In genomic region chr20:31811796-31812728, GRCh38 we compare ENCODE assay signal across 11 cellular contexts. TPM values are rescaled to one million over a fixed set of nuclear protein-coding genes. Genes with fewer than 3 reads are reported as not detected.
DNase-seq lines count a peak whose midpoint lies in the region; ATAC-seq, FAIRE-seq and TF ChIP-seq lines count a peak whose summit lies in the region.
"Had no signal": no experiment of that assay in that cellular context is flagged by ENCODE, and none has a peak within 500 bp of the region (broad histone marks: within the 10 kb centered on the region; RNA-seq: fewer than 3 reads in every experiment).

No MANE protein-coding gene starts in this region.

- H4K20me1 ChIP-seq in K562 (replicated peaks; ENCODE audit: control insufficient read depth, insufficient read depth, low read length): peaks cover 6% of the 10 kb centered on the region

- no peak for TF ChIP-seq POLR2A in K562 (conservative IDR thresholded peaks at IDR 0.05)

- 28% methylated on average over 15 of the region's 15 CpGs for WGBS in K562 (ENCODE audit: insufficient coverage, low coverage, missing lambda C conversion rate)
- WGBS in aorta, 2 donors: 7 to 12% methylated on average over 15 of the region's 15 CpGs

- H3K4me3 Mint-ChIP-seq in activated naive CD4-positive, alpha-beta T cell treated with anti-CD3 and anti-CD28 coated beads, Interleukin-2, amount 10 ng/mL, durations not matched to agents 7 days and 5 days: no peak overlapping the region
- H3K4me3 Mint-ChIP-seq: activated CD8-positive, alpha-beta memory T cell treated with anti-CD3 and anti-CD28 coated beads, Interleukin-2, amount 10 ng/mL, durations not matched to agents 7 days and 5 days; neural progenitor cell had no signal

- H3K4me1 ChIP-seq in K562 (replicated peaks in 1 of 2; ENCODE audit: control insufficient read depth in 2 of 2, insufficient read depth in 2 of 2, low read length in 2 of 2) (peaks cover 8 to 16% of the 10 kb centered on the region in 2 experiments), aorta (ENCODE audit: control insufficient read depth in 1 of 2, insufficient read depth in 2 of 2, low read length in 2 of 2) (peaks cover 4 to 9% of the 10 kb centered on the region in 2 donors), foreskin keratinocyte (no peaks in the 10 kb centered on the region)

- H3K4me3 ChIP-seq in K562 (no peak overlapping the region), aorta (ENCODE audit: low read length in 2 of 2) (no peak overlapping the region)
- H3K4me3 ChIP-seq: neural progenitor cell had no signal

- H3K4me1 Mint-ChIP-seq in activated naive CD4-positive, alpha-beta T cell treated with anti-CD3 and anti-CD28 coated beads, Interleukin-2, amount 10 ng/mL, durations not matched to agents 7 days and 5 days: no peaks in the 10 kb centered on the region

- BruUV-seq in K562 (replicated peaks; lab: Mats Ljungman, UMichigan): no TSS peak

- intact Hi-C loops in K562 (cut with micrococcal nuclease): no loop called here
- intact Hi-C loops in aorta (cut with DNase I): no loop called here

- no peaks in the 10 kb centered on the region for H3K27me3 ChIP-seq in K562 (ENCODE audit: control insufficient read depth in 2 of 2, insufficient read depth in 2 of 2, low read length in 2 of 2)
- no peaks in the 10 kb centered on the region for H3K27me3 ChIP-seq in aorta (ENCODE audit: control insufficient read depth in 1 of 2, insufficient read depth in 2 of 2, low read length in 1 of 2)
- H3K27me3 ChIP-seq in foreskin keratinocyte: no peaks in the 10 kb centered on the region
- H3K27me3 ChIP-seq: neural progenitor cell had no signal

- H3K27ac Mint-ChIP-seq in activated naive CD4-positive, alpha-beta T cell treated with anti-CD3 and anti-CD28 coated beads, Interleukin-2, amount 10 ng/mL, durations not matched to agents 7 days and 5 days: peak overlapping the region; percentile 30
- H3K27ac Mint-ChIP-seq: activated CD8-positive, alpha-beta memory T cell treated with anti-CD3 and anti-CD28 coated beads, Interleukin-2, amount 10 ng/mL, durations not matched to agents 7 days and 5 days; neural progenitor cell had no signal

- peak overlapping the region; percentile 63 for H3K4me2 ChIP-seq in K562 (ENCODE audit: insufficient read depth, low read length)
- H3K4me2 ChIP-seq: neural progenitor cell had no signal

- H3K9me3 Mint-ChIP-seq in activated naive CD4-positive, alpha-beta T cell treated with anti-CD3 and anti-CD28 coated beads, Interleukin-2, amount 10 ng/mL, durations not matched to agents 7 days and 5 days: no peaks in the 10 kb centered on the region
- H3K9me3 Mint-ChIP-seq: neural progenitor cell had no signal

- no peak for DNase-seq in activated naive CD4-positive, alpha-beta T cell treated with anti-CD3 and anti-CD28 coated beads, Interleukin-2, amount 10 ng/mL, durations not matched to agents 7 days and 5 days
- DNase-seq in activated naive CD4-positive, alpha-beta T cell (lab: John Stamatoyannopoulos, UW): no peak
- DNase-seq in K562 (ENCODE audit: extremely low read depth in 1 of 4, low spot score in 3 of 4) (peak in 3 of 4 experiments; percentile 27 to 58 (median 40)), hepatic stellate cell (ENCODE audit: low spot score) (peak; percentile 85), aorta (no peak), NCI-H187 treated with DMSO at 0.1 percent for 48 hours (lab: John Stamatoyannopoulos, UW) (no peak), foreskin keratinocyte (no peak)
- DNase-seq: activated CD8-positive, alpha-beta memory T cell treated with anti-CD3 and anti-CD28 coated beads, Interleukin-2, amount 10 ng/mL, durations not matched to agents 7 days and 5 days had no signal

- POLR2A ChIA-PET in K562 (lab: Yijun Ruan, JAX): interaction anchor here (1.1 kb wide), 1 partner anchor 14 kb away, joined by 4 read pairs; no protein-coding TSS in a partner anchor

- TF ChIP-seq CTCF in K562 (IDR thresholded peaks at IDR 0.05 in 2 of 3, conservative IDR thresholded peaks at IDR 0.05 in 1 of 3; ENCODE audit: insufficient read depth in 2 of 3, low read depth in 1 of 3, low read length in 3 of 3) (no peak), foreskin keratinocyte (conservative IDR thresholded peaks at IDR 0.05) (no peak)

- H3K27ac ChIP-seq in K562 (ENCODE audit: extremely low read depth, low read depth, low read length): no peak overlapping the region
- H3K27ac ChIP-seq in aorta (ENCODE audit: low read depth in 1 of 2, low read length in 2 of 2): peak overlapping the region; percentile 77 to 90
- H3K27ac ChIP-seq in foreskin keratinocyte: no peak overlapping the region
- H3K27ac ChIP-seq: neural progenitor cell had no signal

- no peaks in the 10 kb centered on the region for H3K79me2 ChIP-seq in K562 (ENCODE audit: control insufficient read depth, insufficient read depth, low read length)

- no peak; a peak in 1 of 4 replicates for TF ChIP-seq RAD21 in K562 (CRISPR knock-in tag; conservative IDR thresholded peaks at IDR 0.05 in 1 of 2, IDR thresholded peaks at IDR 0.05 in 1 of 2)

- peak overlapping the region in 1 of 2 experiments; percentile 46; a peak in 1 of 4 replicates for H3K9ac ChIP-seq in K562 (ENCODE audit: insufficient read depth in 1 of 2, low read depth in 2 of 2, low read length in 2 of 2)
- H3K9ac ChIP-seq: neural progenitor cell had no signal

- FAIRE-seq in K562 (lab: Jason Lieb, UNC): peak; percentile 63
- FAIRE-seq: G401.6 had no signal

- H3K36me3 ChIP-seq in K562 (ENCODE audit: control insufficient read depth, insufficient read depth, low read length) (peaks cover 11% of the 10 kb centered on the region), aorta (ENCODE audit: control insufficient read depth in 1 of 2, insufficient read depth in 2 of 2, low read length in 1 of 2) (no peaks in the 10 kb centered on the region)
- H3K36me3 ChIP-seq: neural progenitor cell had no signal

- CTCF ChIA-PET in activated naive CD4-positive, alpha-beta T cell treated with anti-CD3 and anti-CD28 coated beads, Interleukin-2, amount 10 ng/mL, durations not matched to agents 7 days and 5 days (lab: Charles Lee): interaction anchor here (0.9 to 1.2 kb wide), 3 partner anchors 35 to 220 kb away, joined by 3 to 4 read pairs (median 3); no protein-coding TSS in a partner anchor
- CTCF ChIA-PET in K562 (lab: Yijun Ruan, JAX; ENCODE audit: low intra/inter-chr PET ratio): no interaction called here

- ATAC-seq in K562: peak; percentile 64
- ATAC-seq in aorta (ENCODE audit: low FRiP score): no peak
- no peak for ATAC-seq in foreskin keratinocyte
- no peak for ATAC-seq in HG03280 (IDR thresholded peaks at IDR 0.05; ENCODE audit: unreplicated experiment)
- ATAC-seq: activated CD8-positive, alpha-beta memory T cell treated with anti-CD3 and anti-CD28 coated beads, Interleukin-2, amount 10 ng/mL, durations not matched to agents 7 days and 5 days had no signal

- H3K36me3 Mint-ChIP-seq in activated naive CD4-positive, alpha-beta T cell treated with anti-CD3 and anti-CD28 coated beads, Interleukin-2, amount 10 ng/mL, durations not matched to agents 7 days and 5 days: peaks cover 1% of the 10 kb centered on the region

- TF ChIP-seq EP300 in K562 (IDR thresholded peaks at IDR 0.05; ENCODE audit: low read length): no peak

- no peaks in the 10 kb centered on the region for H3K27me3 Mint-ChIP-seq in activated naive CD4-positive, alpha-beta T cell treated with anti-CD3 and anti-CD28 coated beads, Interleukin-2, amount 10 ng/mL, durations not matched to agents 7 days and 5 days
- H3K27me3 Mint-ChIP-seq: activated CD8-positive, alpha-beta memory T cell treated with anti-CD3 and anti-CD28 coated beads, Interleukin-2, amount 10 ng/mL, durations not matched to agents 7 days and 5 days had no signal

- H3K9me3 ChIP-seq in K562 (replicated peaks; ENCODE audit: control insufficient read depth, insufficient read depth, low read depth, low read length) (no peaks in the 10 kb centered on the region), aorta (ENCODE audit: control insufficient read depth, low read length) (no peaks in the 10 kb centered on the region)

- H2AFZ ChIP-seq in K562 (ENCODE audit: low read depth, low read length): no peak overlapping the region
- H2AFZ ChIP-seq: neural progenitor cell had no signal

- in situ Hi-C loops in K562 (cut with MboI): no loop called here

- peaks cover 5% of the 10 kb centered on the region for H3K9me1 ChIP-seq in K562 (ENCODE audit: control insufficient read depth, insufficient read depth, low read length)

RNA-seq across cellular contexts. Expression of gene MYLK2, which starts 7.1 kb away (rescaled TPM):
- 0.53 and 0.69 TPM in 2 replicates for total RNA-seq in K562 (2011; cell fraction: chromatin; rRNA removed; ENCODE audit: low replicate concordance)
- total RNA-seq in K562 (2011; cell fraction: nucleolus; rRNA removed): 0.33 and 0.79 TPM in 2 replicates
- total RNA-seq in K562 (2011; cell fraction: nucleoplasm; rRNA removed): 0.31 and 0.44 TPM in 2 replicates
- total RNA-seq in K562 (2014; rRNA removed) (0.33 and 0.45 TPM in 2 replicates), K562 (2014; rRNA removed; fragmentation: Illumina TruSeq; extraction: Trizol) (0.07 and 0.10 TPM in 2 replicates), K562 (2015; rRNA removed; fragmentation: Illumina TruSeq; extraction: Trizol) (0.18 and 0.30 TPM in 2 replicates), K562 (2021) (0.25 and 0.53 TPM in 2 replicates), aorta (under 1 TPM in 1 of 2 donors, not detected in 1; 0.30 TPM), foreskin keratinocyte (0.07 TPM in 2 replicates)
- polyA plus RNA-seq in K562 (2011; rRNA removed) (0.15 and 0.22 TPM in 2 replicates), K562 (2014; fragmentation: Illumina TruSeq; extraction: Trizol) (0.12 and 0.26 TPM in 2 replicates), K562 (2014; fragmentation: Nextera tagmentation; extraction: Ambion mirVana) (not detected), K562 (2014; rRNA removed) (0.28 and 0.41 TPM in 2 replicates), aorta (1 to 10 TPM in 1 of 2 donors, not detected in 1; 8.1 TPM), foreskin keratinocyte (0.12 and 0.21 TPM in 2 replicates)
- 0.13 and 0.18 TPM in 2 replicates for polyA plus RNA-seq in K562 (2011; cell fraction: cytosol; rRNA removed)
- 0.79 and 0.84 TPM in 2 replicates for polyA plus RNA-seq in K562 (2011; cell fraction: nucleus; rRNA removed)
- 0.25 and 0.43 TPM in 2 replicates for polyA plus RNA-seq in K562 (2012)
- 0.11 and 0.18 TPM in 2 replicates for polyA minus RNA-seq in K562 (2011; rRNA and poly(A)+ RNA removed)
- not detected in 2 replicates for polyA minus RNA-seq in K562 (2011; cell fraction: cytosol; rRNA and poly(A)+ RNA removed)
- polyA minus RNA-seq in K562 (2011; cell fraction: nucleus; rRNA and poly(A)+ RNA removed): 0.13 and 0.78 TPM in 2 replicates

RNA-seq across cellular contexts. Expression of gene FOXS1, which starts 33.3 kb away (rescaled TPM):
- not detected in 2 replicates for total RNA-seq in K562 (2011; cell fraction: chromatin; rRNA removed; ENCODE audit: low replicate concordance)
- total RNA-seq in K562 (2011; cell fraction: nucleolus; rRNA removed): not detected in 2 replicates
- total RNA-seq in K562 (2011; cell fraction: nucleoplasm; rRNA removed): not detected in 2 replicates
- not detected in 2 replicates for total RNA-seq in K562 (2014; rRNA removed)
- not detected in 2 replicates for total RNA-seq in K562 (2014; rRNA removed; fragmentation: Illumina TruSeq; extraction: Trizol)
- not detected in 2 replicates for total RNA-seq in K562 (2015; rRNA removed; fragmentation: Illumina TruSeq; extraction: Trizol)
- total RNA-seq in K562 (2021): not detected in 2 replicates
- polyA plus RNA-seq in K562 (2011; rRNA removed): not detected in 2 replicates
- polyA plus RNA-seq in K562 (2011; cell fraction: cytosol; rRNA removed): not detected in 2 replicates
- not detected in 2 replicates for polyA plus RNA-seq in K562 (2011; cell fraction: nucleus; rRNA removed)
- polyA plus RNA-seq in K562 (2012): not detected in 2 replicates
- not detected in 2 replicates for polyA plus RNA-seq in K562 (2014; fragmentation: Illumina TruSeq; extraction: Trizol)
- not detected for polyA plus RNA-seq in K562 (2014; fragmentation: Nextera tagmentation; extraction: Ambion mirVana)
- not detected in 2 replicates for polyA plus RNA-seq in K562 (2014; rRNA removed)
- polyA minus RNA-seq in K562 (2011; rRNA and poly(A)+ RNA removed): not detected in 2 replicates
- not detected in 2 replicates for polyA minus RNA-seq in K562 (2011; cell fraction: cytosol; rRNA and poly(A)+ RNA removed)
- polyA minus RNA-seq in K562 (2011; cell fraction: nucleus; rRNA and poly(A)+ RNA removed): not detected in 2 replicates
- 10 to 100 TPM in 1 of 2 donors, 1 to 10 TPM in 1; 10.0 to 20.2 TPM for total RNA-seq in aorta
- polyA plus RNA-seq in aorta: 10 to 100 TPM; 11.4 to 76.4 TPM
- not detected in 2 replicates for total RNA-seq in foreskin keratinocyte
- polyA plus RNA-seq in foreskin keratinocyte: not detected in 2 replicates
- total RNA-seq: activated CD8-positive, alpha-beta memory T cell treated with anti-CD3 and anti-CD28 coated beads, Interleukin-2, amount 10 ng/mL, durations not matched to agents 7 days and 5 days had no signal

RNA-seq across cellular contexts. Expression of gene DUSP15, which starts 58.3 kb away (rescaled TPM):
- 0.53 TPM in 1 of 2 replicates, not detected in the other for total RNA-seq in K562 (2011; cell fraction: chromatin; rRNA removed; ENCODE audit: low replicate concordance)
- 0.33 and 0.39 TPM in 2 replicates for total RNA-seq in K562 (2011; cell fraction: nucleolus; rRNA removed)
- total RNA-seq in K562 (2011; cell fraction: nucleoplasm; rRNA removed): 0.29 and 0.84 TPM in 2 replicates
- not detected in 2 replicates for total RNA-seq in K562 (2014; rRNA removed)
- total RNA-seq in K562 (2014; rRNA removed; fragmentation: Illumina TruSeq; extraction: Trizol): not detected in 2 replicates
- not detected in 2 replicates for total RNA-seq in K562 (2015; rRNA removed; fragmentation: Illumina TruSeq; extraction: Trizol)
- total RNA-seq in K562 (2021): not detected in 2 replicates
- not detected in 2 replicates for polyA plus RNA-seq in K562 (2011; rRNA removed)
- polyA plus RNA-seq in K562 (2011; cell fraction: cytosol; rRNA removed): 0.09 and 0.16 TPM in 2 replicates
- 0.15 and 0.28 TPM in 2 replicates for polyA plus RNA-seq in K562 (2011; cell fraction: nucleus; rRNA removed)
- 0.22 TPM in 1 of 2 replicates, not detected in the other for polyA plus RNA-seq in K562 (2012)
- polyA plus RNA-seq in K562 (2014; fragmentation: Illumina TruSeq; extraction: Trizol): not detected in 2 replicates
- not detected for polyA plus RNA-seq in K562 (2014; fragmentation: Nextera tagmentation; extraction: Ambion mirVana)
- polyA plus RNA-seq in K562 (2014; rRNA removed): 0.34 and 0.66 TPM in 2 replicates
- not detected in 2 replicates for polyA minus RNA-seq in K562 (2011; rRNA and poly(A)+ RNA removed)
- not detected in 2 replicates for polyA minus RNA-seq in K562 (2011; cell fraction: cytosol; rRNA and poly(A)+ RNA removed)
- polyA minus RNA-seq in K562 (2011; cell fraction: nucleus; rRNA and poly(A)+ RNA removed): not detected in 2 replicates
- total RNA-seq in aorta: 1 to 10 TPM; 2.4 to 4.7 TPM
- 10 to 100 TPM in 1 of 2 donors, 1 to 10 TPM in 1; 2.6 to 31.7 TPM for polyA plus RNA-seq in aorta
- total RNA-seq in foreskin keratinocyte: not detected in 2 replicates
- polyA plus RNA-seq in foreskin keratinocyte: not detected in 2 replicates
- total RNA-seq: activated CD8-positive, alpha-beta memory T cell treated with anti-CD3 and anti-CD28 coated beads, Interleukin-2, amount 10 ng/mL, durations not matched to agents 7 days and 5 days had no signal

RNA-seq across cellular contexts. Expression of gene TTLL9, which starts 58.4 kb away (rescaled TPM):
- total RNA-seq in K562 (2011; cell fraction: chromatin; rRNA removed; ENCODE audit: low replicate concordance): not detected in 2 replicates
- total RNA-seq in K562 (2011; cell fraction: nucleolus; rRNA removed): not detected in 2 replicates
- total RNA-seq in K562 (2011; cell fraction: nucleoplasm; rRNA removed): not detected in 2 replicates
- total RNA-seq in K562 (2014; rRNA removed) (not detected in 2 replicates), K562 (2014; rRNA removed; fragmentation: Illumina TruSeq; extraction: Trizol) (not detected in 2 replicates), K562 (2015; rRNA removed; fragmentation: Illumina TruSeq; extraction: Trizol) (not detected in 2 replicates), K562 (2021) (not detected in 2 replicates), aorta (under 1 TPM; 0.19 to 0.81 TPM), foreskin keratinocyte (not detected in 2 replicates)
- polyA plus RNA-seq in K562 (2011; rRNA removed) (not detected in 2 replicates), K562 (2014; fragmentation: Illumina TruSeq; extraction: Trizol) (not detected in 2 replicates), K562 (2014; fragmentation: Nextera tagmentation; extraction: Ambion mirVana) (under 1 TPM in 1 of 2 experiments, not detected in 1; 0.06 TPM), K562 (2014; rRNA removed) (0.07 TPM in 1 of 2 replicates, not detected in the other), aorta (under 1 TPM in 1 of 2 donors, not detected in 1; 0.61 TPM), foreskin keratinocyte (not detected in 2 replicates)
- not detected in 2 replicates for polyA plus RNA-seq in K562 (2011; cell fraction: cytosol; rRNA removed)
- not detected in 2 replicates for polyA plus RNA-seq in K562 (2011; cell fraction: nucleus; rRNA removed)
- polyA plus RNA-seq in K562 (2012): not detected in 2 replicates
- not detected in 2 replicates for polyA minus RNA-seq in K562 (2011; rRNA and poly(A)+ RNA removed)
- not detected in 2 replicates for polyA minus RNA-seq in K562 (2011; cell fraction: cytosol; rRNA and poly(A)+ RNA removed)
- not detected in 2 replicates for polyA minus RNA-seq in K562 (2011; cell fraction: nucleus; rRNA and poly(A)+ RNA removed)
- total RNA-seq: activated CD8-positive, alpha-beta memory T cell treated with anti-CD3 and anti-CD28 coated beads, Interleukin-2, amount 10 ng/mL, durations not matched to agents 7 days and 5 days had no signal

Comparison
In these comparisons a context has a peak if more than half of its experiments do, and no peak if none do; other contexts are left out.
1. DNase-seq: peak in K562 (3 of 4) and hepatic stellate cell (single experiment); none in activated naive CD4-positive, alpha-beta T cell treated with anti-CD3 and anti-CD28 coated beads, Interleukin-2, amount 10 ng/mL, durations not matched to agents 7 days and 5 days (single experiment), activated naive CD4-positive, alpha-beta T cell (0 of 4), aorta (0 of 2), NCI-H187 treated with DMSO at 0.1 percent for 48 hours (single experiment) and foreskin keratinocyte (0 of 2).
2. H3K27ac ChIP-seq: peak in aorta (2 of 2); none in K562 (single experiment) and foreskin keratinocyte (single experiment).
3. RNA of gene FOXS1, which starts 33.3 kb away (total RNA-seq): 10.0 to 20.2 TPM in aorta; not detected in K562 and not detected in foreskin keratinocyte; every median in the first group is over 10 times any median in the second.